In genomic region chr2:102100371-102101096, GRCh38 we compare ENCODE assay signal across 12 cellular contexts. TPM values are rescaled to one million over a fixed set of nuclear protein-coding genes. Genes with fewer than 3 reads are reported as not detected.
A peak's percentile ranks its signal among the peaks of the same experiment; 100 is the strongest.
DNase-seq lines count a peak whose midpoint lies in the region; ATAC-seq and TF ChIP-seq lines count a peak whose summit lies in the region.
"Had no signal": no experiment of that assay in that cellular context is flagged by ENCODE, and none has a peak within 500 bp of the region (broad histone marks: within the 10 kb centered on the region; RNA-seq: fewer than 3 reads in every experiment).

No MANE protein-coding gene starts in this region.

- H3K27ac Mint-ChIP-seq in MCF 10A (ENCODE audit: low read depth, unreplicated experiment) = peak overlapping the region; percentile 76
- no peak overlapping the region for H3K27ac Mint-ChIP-seq in activated naive CD8-positive, alpha-beta T cell treated with anti-CD3 and anti-CD28 coated beads, Interleukin-2, amount 10 ng/mL, durations not matched to agents 7 days and 5 days
- H3K27ac Mint-ChIP-seq: mesothelial cell of epicardium had no signal

- intact Hi-C loops in MCF 10A (cut with micrococcal nuclease) = no loop called here
- intact Hi-C loops in breast epithelium (cut with DNase I; ENCODE audit: low total_unique reads) = no loop called here

- ATAC-seq in activated naive CD8-positive, alpha-beta T cell treated with anti-CD3 and anti-CD28 coated beads, Interleukin-2, amount 10 ng/mL, durations not matched to agents 7 days and 5 days (ENCODE audit: low read depth) = peak; percentile 39
- ATAC-seq in upper lobe of left lung (ENCODE audit: low FRiP score in 2 of 2) = peak; percentile 4 to 39
- no peak for ATAC-seq in GM18858 (IDR thresholded peaks at IDR 0.05; ENCODE audit: unreplicated experiment)
- no peak for ATAC-seq in GM18505 (IDR thresholded peaks at IDR 0.05; ENCODE audit: unreplicated experiment)

- POLR2A ChIA-PET in MCF 10A (lab: Yijun Ruan, JAX) = interaction anchor here (0.5 to 1.5 kb wide), 6 partner anchors 23 to 423 kb away, joined by 3 to 6 read pairs (median 3); no protein-coding TSS in a partner anchor
- POLR2A ChIA-PET in activated naive CD8-positive, alpha-beta T cell treated with anti-CD3 and anti-CD28 coated beads, Interleukin-2, amount 10 ng/mL, durations not matched to agents 7 days and 5 days (lab: Charles Lee) = no interaction called here

- H3K36me3 Mint-ChIP-seq in MCF 10A (ENCODE audit: insufficient read depth, unreplicated experiment) = no peaks in the 10 kb centered on the region
- H3K36me3 Mint-ChIP-seq in activated naive CD8-positive, alpha-beta T cell treated with anti-CD3 and anti-CD28 coated beads, Interleukin-2, amount 10 ng/mL, durations not matched to agents 7 days and 5 days = no peaks in the 10 kb centered on the region
- H3K36me3 Mint-ChIP-seq: mesothelial cell of epicardium had no signal

- H3K36me3 ChIP-seq in breast epithelium (no peaks in the 10 kb centered on the region), upper lobe of left lung (no peaks in the 10 kb centered on the region)
- H3K36me3 ChIP-seq: spleen had no signal

- no peak overlapping the region for H3K27ac ChIP-seq in breast epithelium
- peak overlapping the region in 2 of 4 donors; percentile 13 to 35 for H3K27ac ChIP-seq in upper lobe of left lung
- H3K27ac ChIP-seq: C4-2B had no signal

- no peak for TF ChIP-seq EP300 in upper lobe of left lung (IDR thresholded peaks at IDR 0.05)

- H3K9me3 Mint-ChIP-seq in MCF 10A (ENCODE audit: unreplicated experiment) = no peaks in the 10 kb centered on the region
- H3K9me3 Mint-ChIP-seq in activated naive CD8-positive, alpha-beta T cell treated with anti-CD3 and anti-CD28 coated beads, Interleukin-2, amount 10 ng/mL, durations not matched to agents 7 days and 5 days = peaks cover 7% of the 10 kb centered on the region

- TF ChIP-seq CTCF in MCF 10A (IDR thresholded peaks at IDR 0.05; ENCODE audit: unreplicated experiment) (no peak), breast epithelium (IDR thresholded peaks at IDR 0.05) (no peak), upper lobe of left lung (IDR thresholded peaks at IDR 0.05) (no peak)

- BruUV-seq in MCF 10A (replicated peaks; lab: Mats Ljungman, UMichigan) = no TSS peak

- peaks cover 29% of the 10 kb centered on the region for H3K4me1 Mint-ChIP-seq in MCF 10A (ENCODE audit: insufficient read depth, unreplicated experiment)
- peaks cover 13% of the 10 kb centered on the region for H3K4me1 Mint-ChIP-seq in activated naive CD8-positive, alpha-beta T cell treated with anti-CD3 and anti-CD28 coated beads, Interleukin-2, amount 10 ng/mL, durations not matched to agents 7 days and 5 days

- H3K4me3 Mint-ChIP-seq in MCF 10A (ENCODE audit: unreplicated experiment) = no peak overlapping the region
- no peak overlapping the region for H3K4me3 Mint-ChIP-seq in activated naive CD8-positive, alpha-beta T cell treated with anti-CD3 and anti-CD28 coated beads, Interleukin-2, amount 10 ng/mL, durations not matched to agents 7 days and 5 days
- H3K4me3 Mint-ChIP-seq: mesothelial cell of epicardium had no signal

- TF ChIP-seq POLR2A in breast epithelium (IDR thresholded peaks at IDR 0.05) (no peak), upper lobe of left lung (IDR thresholded peaks at IDR 0.05) (no peak), GM18505 (IDR thresholded peaks at IDR 0.05; ENCODE audit: borderline replicate concordance, extremely low read depth, insufficient read depth, insufficient read length) (no peak)

- no peaks in the 10 kb centered on the region for H3K9me3 ChIP-seq in breast epithelium
- H3K9me3 ChIP-seq in upper lobe of left lung = no peaks in the 10 kb centered on the region

- CTCF ChIA-PET in MCF 10A (lab: Yijun Ruan, JAX) = interaction anchor here (0.6 to 1.4 kb wide), 4 partner anchors 8 to 80 kb away, joined by 3 to 6 read pairs (median 4); no protein-coding TSS in a partner anchor

- H3K4me3 ChIP-seq in breast epithelium (no peak overlapping the region), upper lobe of left lung (no peak overlapping the region)
- H3K4me3 ChIP-seq: spleen had no signal

- no peaks in the 10 kb centered on the region for H3K27me3 Mint-ChIP-seq in MCF 10A (ENCODE audit: insufficient read depth, unreplicated experiment)
- H3K27me3 Mint-ChIP-seq in activated naive CD8-positive, alpha-beta T cell treated with anti-CD3 and anti-CD28 coated beads, Interleukin-2, amount 10 ng/mL, durations not matched to agents 7 days and 5 days = peaks cover 23% of the 10 kb centered on the region

- no peaks in the 10 kb centered on the region for H3K4me1 ChIP-seq in breast epithelium
- H3K4me1 ChIP-seq in upper lobe of left lung = peaks cover 6 to 34% (median 21%) of the 10 kb centered on the region in 4 donors

- 84 to 85% methylated on average over 5 of the region's 5 CpGs for WGBS in upper lobe of left lung, 2 donors

- DNase-seq in MCF 10A (ENCODE audit: unreplicated experiment) = no peak
- no peak for DNase-seq in breast epithelium (ENCODE audit: low spot score in 2 of 2)
- DNase-seq in activated naive CD8-positive, alpha-beta T cell treated with anti-CD3 and anti-CD28 coated beads, Interleukin-2, amount 10 ng/mL, durations not matched to agents 7 days and 5 days = no peak
- peak; percentile 42 for DNase-seq in kidney glomerular epithelial cell (lab: John Stamatoyannopoulos, UW)
- DNase-seq in upper lobe of left lung = no peak
- DNase-seq in cerebellum (ENCODE audit: low spot score) = no peak
- DNase-seq: caudate nucleus, spleen had no signal

- H3K27me3 ChIP-seq in breast epithelium = no peaks in the 10 kb centered on the region
- no peaks in the 10 kb centered on the region for H3K27me3 ChIP-seq in upper lobe of left lung

RNA-seq across cellular contexts. Expression of gene IL1R1, which starts 42.0 kb away (rescaled TPM):
- total RNA-seq in MCF 10A (2022) = 5.2 and 6.0 TPM in 2 replicates
- total RNA-seq in breast epithelium = 100 to 1,000 TPM; 127 to 206 (median 136) TPM
- total RNA-seq in activated naive CD8-positive, alpha-beta T cell treated with anti-CD3 and anti-CD28 coated beads, Interleukin-2, amount 10 ng/mL, durations not matched to agents 7 days and 5 days = under 1 TPM in 1 of 2 experiments, not detected in 1; 0.11 TPM
- total RNA-seq in upper lobe of left lung = 100 to 1,000 TPM in 3 of 6 donors, 10 to 100 TPM in 3; 48.2 to 148 (median 111) TPM
- total RNA-seq in cerebellum = 1.5 TPM

Comparison
In these comparisons a context has a peak if more than half of its experiments do, and no peak if none do; other contexts are left out.
1. ATAC-seq: peak in activated naive CD8-positive, alpha-beta T cell treated with anti-CD3 and anti-CD28 coated beads, Interleukin-2, amount 10 ng/mL, durations not matched to agents 7 days and 5 days (single experiment) and upper lobe of left lung (2 of 2); none in GM18858 (single experiment) and GM18505 (single experiment).